Comparison of ENCODE assay signal across 8 cellular contexts in genomic region chr18:47150029-47150823, GRCh38. TPM values are rescaled to one million over a fixed set of nuclear protein-coding genes. Genes with fewer than 3 reads are reported as not detected.
DNase-seq lines count a peak whose midpoint lies in the region; ATAC-seq and TF ChIP-seq lines count a peak whose summit lies in the region.

TSS of gene HDHD2 (minus strand) at chr18:47150500. CDS start at chr18:47136439, 14,061 bp downstream.

- H3K4me1 ChIP-seq in adrenal gland (replicated peaks in 1 of 2) (peaks cover 8 to 38% of the 10 kb centered on the region in 2 donors), heart right ventricle (peaks cover 2 to 46% (median 23%) of the 10 kb centered on the region in 9 donors), upper lobe of right lung (peaks cover 14% of the 10 kb centered on the region)

- peak within 1 kb of the TSS; percentile 98 for H3K27ac Mint-ChIP-seq in progenitor cell of endocrine pancreas

- H3K9me3 Mint-ChIP-seq in progenitor cell of endocrine pancreas (ENCODE audit: low read depth), result no peaks in the 10 kb centered on the region

- H3K36me3 ChIP-seq in adrenal gland (replicated peaks in 1 of 2) (peaks cover 0 to 17% of the 10 kb centered on the region in 2 donors), heart right ventricle (peaks cover 0 to 23% (median 3%) of the 10 kb centered on the region in 9 donors), upper lobe of right lung (peaks cover 10% of the 10 kb centered on the region)

- H3K4me1 Mint-ChIP-seq in progenitor cell of endocrine pancreas (ENCODE audit: low read depth), result peaks cover 19% of the 10 kb centered on the region

- peak; percentile 3 for TF ChIP-seq CTCF in GM12873 (IDR thresholded peaks at IDR 0.05; ENCODE audit: insufficient read depth, low read depth, low read length, missing control alignments)
- TF ChIP-seq CTCF in adrenal gland (IDR thresholded peaks at IDR 0.05), result peak in 1 of 6 experiments; percentile 3
- peak in 1 of 9 donors; percentile 22 for TF ChIP-seq CTCF in heart right ventricle (IDR thresholded peaks at IDR 0.05)
- TF ChIP-seq CTCF in progenitor cell of endocrine pancreas (IDR thresholded peaks at IDR 0.05; ENCODE audit: unreplicated experiment), result no peak
- TF ChIP-seq CTCF in upper lobe of right lung (IDR thresholded peaks at IDR 0.05), result no peak

- intact Hi-C loops in adrenal gland (cut with DNase I), result no loop called here
- intact Hi-C loops in heart right ventricle (cut with DNase I), result loop anchor here in 2 of 10 donors (1.0 to 2.0 kb wide), 2 partner anchors 26 to 27 kb away; partner anchors contain the start of gene IER3IP1 (in 2 of the 2)
- intact Hi-C loops in upper lobe of right lung (cut with DNase I), result no loop called here

- TF ChIP-seq POLR2A in adrenal gland (IDR thresholded peaks at IDR 0.05), result peak; percentile 83 to 86

- whole genome bisulfite sequencing in adrenal gland, 4 donors, result 0% methylated on average over 14 to 70 of the region's 70 CpGs
- 0% methylated on average over 67 to 70 of the region's 70 CpGs for WGBS in heart right ventricle, 2 donors

- no peaks in the 10 kb centered on the region for H3K27me3 ChIP-seq in adrenal gland
- H3K27me3 ChIP-seq in heart right ventricle, result no peaks in the 10 kb centered on the region
- no peaks in the 10 kb centered on the region for H3K27me3 ChIP-seq in upper lobe of right lung

- H3K27ac ChIP-seq in adrenal gland (peak within 1 kb of the TSS; percentile 83 to 95 (median 92)), heart right ventricle (peak within 1 kb of the TSS; percentile 69 to 97 (median 94)), upper lobe of right lung (peak within 1 kb of the TSS; percentile 93)

- H3K27me3 Mint-ChIP-seq in progenitor cell of endocrine pancreas, result no peaks in the 10 kb centered on the region

- H3K4me3 Mint-ChIP-seq in progenitor cell of endocrine pancreas (ENCODE audit: low read depth), result peak within 1 kb of the TSS; percentile 88

- H3K9me3 ChIP-seq in adrenal gland (replicated peaks in 1 of 3) (no peaks in the 10 kb centered on the region), heart right ventricle (no peaks in the 10 kb centered on the region), upper lobe of right lung (no peaks in the 10 kb centered on the region)

- peak; percentile 90 for ATAC-seq in HG02623 (IDR thresholded peaks at IDR 0.05; ENCODE audit: unreplicated experiment)
- peak; percentile 96 to 98 (median 97) for ATAC-seq in heart right ventricle
- ATAC-seq in upper lobe of right lung, result peak; percentile 98

- peak; percentile 80 for DNase-seq in NCI-H1105 (lab: John Stamatoyannopoulos, UW)
- peak; percentile 55 to 76 (median 58) for DNase-seq in T-helper 1 cell
- peak; percentile 82 to 89 (median 86) for DNase-seq in adrenal gland
- peak; percentile 85 to 91 for DNase-seq in heart right ventricle
- DNase-seq in progenitor cell of endocrine pancreas (ENCODE audit: low spot score, unreplicated experiment), result peak; percentile 69
- peak; percentile 94 for DNase-seq in upper lobe of right lung

- no peaks in the 10 kb centered on the region for H3K36me3 Mint-ChIP-seq in progenitor cell of endocrine pancreas (ENCODE audit: insufficient read depth)

- H3K4me3 ChIP-seq in adrenal gland, result peak within 1 kb of the TSS; percentile 56 to 81 (median 67)
- peak within 1 kb of the TSS; percentile 50 to 82 (median 74) for H3K4me3 ChIP-seq in heart right ventricle
- H3K4me3 ChIP-seq in upper lobe of right lung, result peak within 1 kb of the TSS; percentile 86

RNA-seq across cellular contexts. Expression of gene HDHD2, which starts in this region (rescaled TPM):
- total RNA-seq in adrenal gland (10 to 100 TPM; 26.9 to 91.1 (median 70.5) TPM), heart right ventricle (10 to 100 TPM; 31.1 to 52.4 (median 38.9) TPM), progenitor cell of endocrine pancreas (47.2 and 57.0 TPM in 2 replicates), upper lobe of right lung (38.2 TPM)
- polyA plus RNA-seq in adrenal gland (100 to 1,000 TPM in 1 of 3 donors, 10 to 100 TPM in 2; 23.5 to 100 (median 42.0) TPM), heart right ventricle (10 to 100 TPM; 16.8 to 17.9 TPM)

Comparison
In these comparisons a context has a peak if more than half of its experiments do, and no peak if none do; other contexts are left out.
1. Peak in every context shown above with its lines: DNase-seq, ATAC-seq, H3K4me3 ChIP-seq and H3K27ac ChIP-seq.